Comparison of ENCODE assay signal across 8 cellular contexts in the genomic region with DNA sequence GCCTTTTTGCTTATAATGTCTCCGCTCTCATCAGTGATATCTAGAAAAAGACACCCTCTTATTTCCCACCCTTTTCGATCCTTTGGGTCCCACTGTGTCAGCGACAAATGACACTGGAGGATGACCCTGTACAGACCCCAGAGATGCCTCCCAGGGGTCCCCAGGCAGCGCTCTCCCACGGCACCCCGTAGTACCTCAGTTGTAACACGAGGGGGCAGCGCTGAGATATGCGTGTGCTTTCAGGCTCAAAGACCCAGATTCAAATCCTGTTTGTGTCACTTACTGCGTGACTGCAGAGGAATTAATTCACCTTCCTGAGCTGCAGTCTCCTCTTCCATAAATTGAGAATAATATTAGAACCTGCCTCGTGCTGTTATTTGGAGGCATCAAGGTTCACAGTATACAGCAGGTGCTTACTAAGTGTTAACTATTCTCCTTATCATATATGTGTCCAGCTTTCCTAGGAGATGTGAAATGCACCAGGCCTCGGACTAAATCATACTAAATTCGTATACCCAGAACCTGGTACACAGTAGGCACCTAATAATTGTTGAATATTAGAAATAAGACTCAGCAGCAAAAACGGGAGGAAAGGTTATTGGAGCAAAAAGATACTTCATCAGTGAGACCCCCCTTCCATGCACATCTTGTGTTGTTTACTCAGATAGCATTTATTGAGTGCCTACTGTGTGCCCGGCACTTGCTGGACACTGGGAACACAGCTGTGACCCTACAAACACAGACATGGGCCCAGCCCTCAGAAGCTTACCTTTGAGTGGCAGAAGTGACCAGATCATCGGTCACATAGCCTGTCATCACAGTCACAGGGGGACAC.
DNase-seq lines count a peak whose midpoint lies in the region; ATAC-seq and TF ChIP-seq lines count a peak whose summit lies in the region.

No MANE protein-coding gene starts in this region.

- no peaks in the 10 kb centered on the region for H3K4me1 ChIP-seq in OCI-LY3 (ENCODE audit: low read length)

- H3K27me3 ChIP-seq in OCI-LY3 (ENCODE audit: low read depth, low read length) = no peaks in the 10 kb centered on the region; the same call in 1 of the 2 replicates

- no peak overlapping the region for H3K4me2 ChIP-seq in OCI-LY3 (ENCODE audit: low read length)

- H3K36me3 ChIP-seq in OCI-LY3 (replicated peaks; ENCODE audit: low read depth, low read length) = no peaks in the 10 kb centered on the region

- no peak for ATAC-seq in stimulated activated naive CD8-positive, alpha-beta T cell treated with anti-CD3 and anti-CD28 coated beads, Interleukin-15, Interleukin-2, amounts not matched to agents 100 U/mL and 50 U/mL, for 24 hours

- no peaks in the 10 kb centered on the region for H3K79me2 ChIP-seq in OCI-LY3 (ENCODE audit: low read length)

- peak; percentile 65 for DNase-seq in activated effector memory CD4-positive, alpha-beta T cell treated with anti-CD3 and anti-CD28 coated beads, Interleukin-2, amount 50 U/mL, for 16 hours
- no peak for DNase-seq in activated effector memory CD4-positive, alpha-beta T cell treated with Interleukin-2 at 50 U/mL for 16 hours
- DNase-seq in epithelial cell of esophagus (ENCODE audit: low read depth) = no peak
- peak; percentile 42 for DNase-seq in stimulated activated naive CD8-positive, alpha-beta T cell treated with anti-CD3 and anti-CD28 coated beads, Interleukin-15, Interleukin-2, amounts not matched to agents 100 U/mL and 50 U/mL, for 24 hours
- no peak for DNase-seq in DMS153 treated with DMSO at 0.1 percent for 48 hours (lab: John Stamatoyannopoulos, UW; ENCODE audit: unreplicated experiment)
- DNase-seq in COLO668 (lab: John Stamatoyannopoulos, UW; ENCODE audit: unreplicated experiment) = no peak
- no peak for DNase-seq in NCI-H2227 (lab: John Stamatoyannopoulos, UW; ENCODE audit: unreplicated experiment)

- H3K9me3 ChIP-seq in OCI-LY3 (ENCODE audit: insufficient read depth, low read length) = no peaks in the 10 kb centered on the region

- TF ChIP-seq CTCF in OCI-LY3 (IDR thresholded peaks at IDR 0.05; ENCODE audit: low read depth, low read length) = peak; percentile 57
- peak; percentile 51 for TF ChIP-seq CTCF in epithelial cell of esophagus (IDR thresholded peaks at IDR 0.05; ENCODE audit: insufficient read depth, low read depth, low read length, missing control alignments)

- H3K27ac ChIP-seq in OCI-LY3 (ENCODE audit: low read length) = no peak overlapping the region

- no peaks in the 10 kb centered on the region for H4K20me1 ChIP-seq in OCI-LY3 (ENCODE audit: insufficient read depth, low read length)

- H3K4me3 ChIP-seq in OCI-LY3 (ENCODE audit: low read length) (no peak overlapping the region), epithelial cell of esophagus (ENCODE audit: low read length) (no peak overlapping the region)

- no peak overlapping the region for H2AFZ ChIP-seq in OCI-LY3 (ENCODE audit: low read depth, low read length)

- H3K9ac ChIP-seq in OCI-LY3 (ENCODE audit: low read length) = no peak overlapping the region

Comparison
In these comparisons a context has a peak if more than half of its experiments do, and no peak if none do; other contexts are left out.
1. DNase-seq: peak in activated effector memory CD4-positive, alpha-beta T cell treated with anti-CD3 and anti-CD28 coated beads, Interleukin-2, amount 50 U/mL, for 16 hours (single experiment) and stimulated activated naive CD8-positive, alpha-beta T cell treated with anti-CD3 and anti-CD28 coated beads, Interleukin-15, Interleukin-2, amounts not matched to agents 100 U/mL and 50 U/mL, for 24 hours (single experiment); none in activated effector memory CD4-positive, alpha-beta T cell treated with Interleukin-2 at 50 U/mL for 16 hours (single experiment), epithelial cell of esophagus (single experiment), DMS153 treated with DMSO at 0.1 percent for 48 hours (single experiment), COLO668 (single experiment) and NCI-H2227 (single experiment).